24 cellular contexts compared by ENCODE assay signal in the genomic region with DNA sequence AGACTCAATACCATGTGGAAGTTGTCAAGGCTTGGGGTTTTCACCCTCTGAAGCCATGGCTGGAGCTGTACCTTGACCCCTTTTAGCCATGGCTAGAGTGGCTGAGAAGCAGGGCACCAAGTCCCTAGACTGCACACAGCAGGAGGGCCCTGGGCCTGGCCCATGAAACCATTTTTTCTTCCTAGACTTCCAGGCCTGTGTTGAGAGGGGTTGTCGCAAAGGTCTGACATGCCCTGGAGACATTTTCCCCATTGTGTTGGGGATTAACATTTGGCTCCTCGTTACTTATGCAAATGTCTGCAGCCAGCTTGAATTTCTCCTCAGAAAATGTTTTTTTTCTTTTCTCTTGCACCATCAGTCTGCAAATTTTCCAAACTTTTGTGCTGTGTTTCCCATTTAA.
"Had no signal": no experiment of that assay in that cellular context is flagged by ENCODE, and none has a peak within 500 bp of the region (broad histone marks: within the 10 kb centered on the region; RNA-seq: fewer than 3 reads in every experiment).

No MANE protein-coding gene starts in this region.

- DNase-seq: activated CD4-positive, alpha-beta memory T cell treated with anti-CD3 and anti-CD28 coated beads for 36 hours; activated CD4-positive, alpha-beta T cell treated with anti-CD3 and anti-CD28 coated beads for 4 hours; activated gamma-delta T cell treated with Interleukin-2 at 50 U/mL for 16 hours; activated T-cell treated with anti-CD3 and anti-CD28 coated beads for 4 hours; adrenal gland; cerebellar nuclear complex; cortex of kidney; effector CD4-positive, alpha-beta T cell; hypothalamus; left ventricle myocardium inferior; mammary epithelial cell; mucosa of descending colon; naive thymus-derived CD4-positive, alpha-beta T cell; right cardiac atrium; stimulated activated naive CD8-positive, alpha-beta T cell treated with anti-CD3 and anti-CD28 coated beads, Interleukin-15, amount 100 ng/mL, for 72 hours; transverse colon had no signal

- H3K36me3 ChIP-seq: breast epithelium, neural progenitor cell, prostate gland had no signal

- H3K27ac ChIP-seq: adrenal gland, breast epithelium, left ventricle myocardium inferior, neural progenitor cell, prostate gland, skin epidermis, suprapubic skin, transverse colon, VCaP had no signal

- H3K27me3 Mint-ChIP-seq: activated CD4-positive, alpha-beta memory T cell treated with anti-CD3 and anti-CD28 coated beads for 36 hours; naive thymus-derived CD4-positive, alpha-beta T cell; stimulated activated naive CD8-positive, alpha-beta T cell treated with anti-CD3 and anti-CD28 coated beads, Interleukin-15, amount 100 ng/mL, for 72 hours had no signal

- H3K9me3 ChIP-seq: adrenal gland, breast epithelium, left ventricle myocardium inferior, mucosa of descending colon, prostate gland, suprapubic skin, transverse colon had no signal

- ATAC-seq: activated naive CD4-positive, alpha-beta T cell treated with anti-CD3 and anti-CD28 coated beads, Interleukin-2, amount 50 U/mL, for 72 hours; mucosa of descending colon; naive thymus-derived CD4-positive, alpha-beta T cell; right cardiac atrium; stimulated activated naive CD8-positive, alpha-beta T cell treated with anti-CD3 and anti-CD28 coated beads, Interleukin-15, amount 100 ng/mL, for 72 hours had no signal

- H3K4me1 ChIP-seq: adrenal gland, breast epithelium, left ventricle myocardium inferior, neural progenitor cell, prostate gland, suprapubic skin had no signal

- H3K4me1 Mint-ChIP-seq: neural progenitor cell; stimulated activated naive CD8-positive, alpha-beta T cell treated with anti-CD3 and anti-CD28 coated beads, Interleukin-15, amount 100 ng/mL, for 72 hours had no signal

- H3K4me3 Mint-ChIP-seq: activated CD4-positive, alpha-beta memory T cell treated with anti-CD3 and anti-CD28 coated beads for 36 hours; activated T-helper 1 cell treated with anti-CD3 and anti-CD28 coated beads, Interleukin-12 subunit alpha, Interleukin-12 subunit beta, Interleukin-2, Interleukin-4 antibody, amounts not matched to agents 30 ng/mL and 10 ng/mL and 1 ng/mL, durations not matched to agents 14 hours and 24 hours and 36 hours; naive thymus-derived CD4-positive, alpha-beta T cell; neural progenitor cell; stimulated activated naive CD8-positive, alpha-beta T cell treated with anti-CD3 and anti-CD28 coated beads, Interleukin-15, amount 100 ng/mL, for 72 hours had no signal

- H3K9me3 Mint-ChIP-seq: activated CD4-positive, alpha-beta memory T cell treated with anti-CD3 and anti-CD28 coated beads for 36 hours; activated naive CD4-positive, alpha-beta T cell treated with anti-CD3 and anti-CD28 coated beads, Interleukin-2, amount 50 U/mL, for 72 hours; activated T-helper 1 cell treated with anti-CD3 and anti-CD28 coated beads, Interleukin-12 subunit alpha, Interleukin-12 subunit beta, Interleukin-2, Interleukin-4 antibody, amounts not matched to agents 30 ng/mL and 10 ng/mL and 1 ng/mL, durations not matched to agents 14 hours and 24 hours and 36 hours; stimulated activated naive CD8-positive, alpha-beta T cell treated with anti-CD3 and anti-CD28 coated beads, Interleukin-15, amount 100 ng/mL, for 72 hours had no signal

- H3K4me3 ChIP-seq: adrenal gland, breast epithelium, left ventricle myocardium inferior, mucosa of descending colon, neural progenitor cell, prostate gland, skin epidermis, suprapubic skin, transverse colon had no signal

- H3K27me3 ChIP-seq: adrenal gland, breast epithelium, neural progenitor cell, suprapubic skin, transverse colon had no signal

- H3K27ac Mint-ChIP-seq: activated CD4-positive, alpha-beta memory T cell treated with anti-CD3 and anti-CD28 coated beads for 36 hours; activated T-helper 1 cell treated with anti-CD3 and anti-CD28 coated beads, Interleukin-12 subunit alpha, Interleukin-12 subunit beta, Interleukin-2, Interleukin-4 antibody, amounts not matched to agents 30 ng/mL and 10 ng/mL and 1 ng/mL, durations not matched to agents 14 hours and 24 hours and 36 hours; naive thymus-derived CD4-positive, alpha-beta T cell; neural progenitor cell had no signal
